Comparison of ENCODE assay signal across 7 cellular contexts in the genomic region with DNA sequence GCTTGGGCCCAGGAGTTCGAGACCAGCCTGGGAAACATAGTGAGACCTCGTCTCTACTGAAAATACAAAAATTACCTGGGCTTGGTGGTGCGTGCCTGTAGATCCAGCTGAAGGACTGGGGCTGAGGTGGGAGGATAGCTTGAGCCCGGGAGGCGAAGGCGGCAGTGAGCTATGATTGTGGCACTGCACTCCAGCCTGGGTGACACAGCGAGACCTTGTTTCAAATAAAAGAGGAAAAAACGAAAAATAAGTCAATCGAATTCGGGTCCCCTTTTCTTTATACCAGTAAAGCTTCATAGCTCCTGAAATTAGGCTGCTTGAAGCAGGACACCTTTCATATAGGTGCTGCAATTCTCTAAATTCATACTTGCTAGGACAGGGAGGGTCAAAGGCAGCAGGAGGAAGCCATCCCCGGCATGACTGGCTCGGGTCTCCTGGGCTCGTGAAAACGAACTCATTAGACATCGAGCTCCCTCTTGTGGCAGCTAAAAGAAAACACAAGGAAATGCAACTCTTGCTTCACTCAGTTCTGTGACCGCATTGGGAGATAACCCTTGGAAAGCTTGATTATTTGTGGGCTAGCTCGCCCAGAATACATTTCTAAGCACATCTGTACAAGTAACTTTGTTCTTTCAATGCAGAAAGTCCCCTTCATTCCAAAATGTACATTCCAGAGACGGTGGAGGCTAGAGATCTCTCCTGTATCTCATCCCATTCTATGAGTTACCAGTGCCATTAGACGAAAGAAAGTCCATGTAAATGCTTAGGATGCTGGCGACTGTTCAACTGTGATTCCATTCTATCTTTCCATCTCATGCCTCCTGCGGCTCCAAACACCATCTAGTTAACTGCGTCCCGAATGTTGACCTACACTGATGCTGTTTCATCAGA. TPM values are rescaled to one million over a fixed set of nuclear protein-coding genes. Genes with fewer than 3 reads are reported as not detected.
DNase-seq lines count a peak whose midpoint lies in the region; ATAC-seq, FAIRE-seq and TF ChIP-seq lines count a peak whose summit lies in the region.

No MANE protein-coding gene starts in this region.

- H3K27me3 ChIP-seq in K562 (ENCODE audit: control insufficient read depth in 2 of 2, insufficient read depth in 2 of 2, low read length in 2 of 2) (no peaks in the 10 kb centered on the region), sigmoid colon (peaks cover 0 to 11% (median 5%) of the 10 kb centered on the region in 3 donors)

- H3K27ac ChIP-seq in K562 (ENCODE audit: extremely low read depth, low read depth, low read length) (peak overlapping the region; percentile 42), sigmoid colon (no peak overlapping the region)

- no peak for TF ChIP-seq POLR2A in K562 (conservative IDR thresholded peaks at IDR 0.05)
- no peak for TF ChIP-seq POLR2A in sigmoid colon (IDR thresholded peaks at IDR 0.05)

- H3K79me2 ChIP-seq in K562 (ENCODE audit: control insufficient read depth, insufficient read depth, low read length), result no peaks in the 10 kb centered on the region

- peak overlapping the region in 1 of 2 experiments; percentile 40; a peak in 1 of 4 replicates for H3K9ac ChIP-seq in K562 (ENCODE audit: insufficient read depth in 1 of 2, low read depth in 2 of 2, low read length in 2 of 2)

- FAIRE-seq in K562 (lab: Jason Lieb, UNC), result peak; percentile 95

- 25% methylated on average over 22 of the region's 23 CpGs for WGBS in K562 (ENCODE audit: insufficient coverage, low coverage, missing lambda C conversion rate)
- 32 to 37% methylated on average over 23 of the region's 23 CpGs for WGBS in sigmoid colon, 2 donors

- H3K36me3 ChIP-seq in K562 (ENCODE audit: control insufficient read depth, insufficient read depth, low read length) (no peaks in the 10 kb centered on the region), sigmoid colon (no peaks in the 10 kb centered on the region)

- in situ Hi-C loops in K562 (cut with MboI), result loop anchor here (5.0 kb wide), 1 partner anchor 66 kb away; no protein-coding TSS in a partner anchor

- no peaks in the 10 kb centered on the region for H3K9me3 ChIP-seq in K562 (replicated peaks; ENCODE audit: control insufficient read depth, insufficient read depth, low read depth, low read length)
- H3K9me3 ChIP-seq in sigmoid colon, result no peaks in the 10 kb centered on the region

- TF ChIP-seq CTCF in GM12865 (IDR thresholded peaks at IDR 0.05; ENCODE audit: insufficient read depth, low read depth, low read length, missing control alignments) (peak; percentile 58), K562 (IDR thresholded peaks at IDR 0.05 in 2 of 3, conservative IDR thresholded peaks at IDR 0.05 in 1 of 3; ENCODE audit: insufficient read depth in 2 of 3, low read depth in 1 of 3, low read length in 3 of 3) (peak; percentile 84 to 92 (median 88)), sigmoid colon (IDR thresholded peaks at IDR 0.05) (peak; percentile 24 to 68 (median 58))

- H3K4me3 ChIP-seq in GM12865 (ENCODE audit: low read depth, low read length), result no peak overlapping the region
- H3K4me3 ChIP-seq in K562, result no peak overlapping the region
- no peak overlapping the region for H3K4me3 ChIP-seq in sigmoid colon

- TF ChIP-seq EP300 in K562 (IDR thresholded peaks at IDR 0.05; ENCODE audit: low read length) (peak; percentile 49; the same call in 1 of the 2 replicates), sigmoid colon (IDR thresholded peaks at IDR 0.05) (no peak)

- TSS peak; percentile 34 for BruUV-seq in K562 (replicated peaks; lab: Mats Ljungman, UMichigan)

- H4K20me1 ChIP-seq in K562 (replicated peaks; ENCODE audit: control insufficient read depth, insufficient read depth, low read length), result no peaks in the 10 kb centered on the region

- peak; percentile 86 to 90 for TF ChIP-seq RAD21 in K562 (CRISPR knock-in tag; conservative IDR thresholded peaks at IDR 0.05 in 1 of 2, IDR thresholded peaks at IDR 0.05 in 1 of 2)

- peaks cover 6 to 35% of the 10 kb centered on the region in 2 experiments; a peak in 3 of 5 replicates for H3K4me1 ChIP-seq in K562 (replicated peaks in 1 of 2; ENCODE audit: control insufficient read depth in 2 of 2, insufficient read depth in 2 of 2, low read length in 2 of 2)
- H3K4me1 ChIP-seq in sigmoid colon, result no peaks in the 10 kb centered on the region

- CTCF ChIA-PET in K562 (lab: Yijun Ruan, JAX; ENCODE audit: low intra/inter-chr PET ratio), result interaction anchor here (0.9 to 1.1 kb wide), 2 partner anchors 65 to 356 kb away, joined by 3 to 9 read pairs; no protein-coding TSS in a partner anchor

- peak; percentile 99 for ATAC-seq in K562
- ATAC-seq in GM18868 (IDR thresholded peaks at IDR 0.05; ENCODE audit: unreplicated experiment), result no peak

- DNase-seq in GM12865 (ENCODE audit: low read depth) (peak; percentile 74), NCI-H1092 treated with DMSO at 0.1 percent for 48 hours (lab: John Stamatoyannopoulos, UW) (peak; percentile 41), SW 1271 (lab: John Stamatoyannopoulos, UW) (peak; percentile 8 to 55), K562 (ENCODE audit: extremely low read depth in 1 of 4, low spot score in 3 of 4) (peak; percentile 68 to 96 (median 71)), iPS DF 19.7 (ENCODE audit: low read depth, low spot score) (peak; percentile 61), sigmoid colon (peak; percentile 87)

- intact Hi-C loops in K562 (cut with micrococcal nuclease) (loop anchor here (1.0 to 5.0 kb wide), 4 partner anchors 31 to 117 kb away; no protein-coding TSS in a partner anchor), sigmoid colon (cut with DNase I) (loop anchor here (2.0 kb wide), 1 partner anchor 305 kb away; no protein-coding TSS in a partner anchor)

- H3K4me2 ChIP-seq in K562 (ENCODE audit: insufficient read depth, low read length), result peak overlapping the region; percentile 51; the same call in 1 of the 2 replicates

- H2AFZ ChIP-seq in K562 (ENCODE audit: low read depth, low read length), result peak overlapping the region; percentile 93

- H3K9me1 ChIP-seq in K562 (ENCODE audit: control insufficient read depth, insufficient read depth, low read length), result no peaks in the 10 kb centered on the region

- POLR2A ChIA-PET in K562 (lab: Yijun Ruan, JAX), result interaction anchor here (0.6 to 1.1 kb wide), 7 partner anchors 10 to 439 kb away, joined by 3 to 5 read pairs (median 3); no protein-coding TSS in a partner anchor

RNA-seq across cellular contexts. Expression of gene FPR2, which starts 16.8 kb away (rescaled TPM):
- total RNA-seq in K562 (2011; cell fraction: chromatin; rRNA removed; ENCODE audit: low replicate concordance), result not detected in 2 replicates
- total RNA-seq in K562 (2011; cell fraction: nucleolus; rRNA removed), result not detected in 2 replicates
- not detected in 2 replicates for total RNA-seq in K562 (2011; cell fraction: nucleoplasm; rRNA removed)
- total RNA-seq in K562 (2014; rRNA removed) (not detected in 2 replicates), K562 (2014; rRNA removed; fragmentation: Illumina TruSeq; extraction: Trizol) (not detected in 2 replicates), K562 (2015; rRNA removed; fragmentation: Illumina TruSeq; extraction: Trizol) (not detected in 2 replicates), K562 (2021) (not detected in 2 replicates), sigmoid colon (1 to 10 TPM in 2 of 4 donors, under 1 TPM in 1, not detected in 1; 0.36 to 3.7 (median 1.2) TPM)
- polyA plus RNA-seq in K562 (2011; rRNA removed) (not detected in 2 replicates), K562 (2014; fragmentation: Illumina TruSeq; extraction: Trizol) (not detected in 2 replicates), K562 (2014; fragmentation: Nextera tagmentation; extraction: Ambion mirVana) (under 1 TPM; 0.03 to 0.07 TPM), K562 (2014; rRNA removed) (0.15 and 0.19 TPM in 2 replicates), sigmoid colon (1 to 10 TPM in 2 of 3 donors, under 1 TPM in 1; 0.60 to 2.3 (median 1.4) TPM)
- polyA plus RNA-seq in K562 (2011; cell fraction: cytosol; rRNA removed), result 0.07 TPM in 1 of 2 replicates, not detected in the other
- not detected in 2 replicates for polyA plus RNA-seq in K562 (2011; cell fraction: nucleus; rRNA removed)
- polyA plus RNA-seq in K562 (2012), result 0.04 and 0.12 TPM in 2 replicates
- polyA minus RNA-seq in K562 (2011; rRNA and poly(A)+ RNA removed), result not detected in 2 replicates
- not detected in 2 replicates for polyA minus RNA-seq in K562 (2011; cell fraction: cytosol; rRNA and poly(A)+ RNA removed)
- polyA minus RNA-seq in K562 (2011; cell fraction: nucleus; rRNA and poly(A)+ RNA removed), result not detected in 2 replicates

RNA-seq across cellular contexts. Expression of gene FPR3, which starts 17.1 kb away (rescaled TPM):
- total RNA-seq in K562 (2011; cell fraction: chromatin; rRNA removed; ENCODE audit: low replicate concordance), result 0.55 and 0.60 TPM in 2 replicates
- 0.33 and 0.39 TPM in 2 replicates for total RNA-seq in K562 (2011; cell fraction: nucleolus; rRNA removed)
- 0.29 and 0.53 TPM in 2 replicates for total RNA-seq in K562 (2011; cell fraction: nucleoplasm; rRNA removed)
- total RNA-seq in K562 (2014; rRNA removed) (0.09 and 0.41 TPM in 2 replicates), K562 (2014; rRNA removed; fragmentation: Illumina TruSeq; extraction: Trizol) (0.22 and 0.35 TPM in 2 replicates), K562 (2015; rRNA removed; fragmentation: Illumina TruSeq; extraction: Trizol) (0.51 and 0.57 TPM in 2 replicates), K562 (2021) (0.13 and 0.22 TPM in 2 replicates), sigmoid colon (1 to 10 TPM; 1.6 to 6.7 (median 3.3) TPM)
- polyA plus RNA-seq in K562 (2011; rRNA removed) (0.45 and 1.3 TPM in 2 replicates), K562 (2014; fragmentation: Illumina TruSeq; extraction: Trizol) (0.22 and 0.39 TPM in 2 replicates), K562 (2014; fragmentation: Nextera tagmentation; extraction: Ambion mirVana) (under 1 TPM in 1 of 2 experiments, not detected in 1; 0.08 TPM), K562 (2014; rRNA removed) (0.24 and 0.25 TPM in 2 replicates), sigmoid colon (10 to 100 TPM in 1 of 3 donors, 1 to 10 TPM in 2; 3.6 to 25.9 (median 6.1) TPM)
- 0.07 and 1.4 TPM in 2 replicates for polyA plus RNA-seq in K562 (2011; cell fraction: cytosol; rRNA removed)
- 0.10 and 0.67 TPM in 2 replicates for polyA plus RNA-seq in K562 (2011; cell fraction: nucleus; rRNA removed)
- polyA plus RNA-seq in K562 (2012), result 1.8 and 2.3 TPM in 2 replicates
- 0.42 and 1.8 TPM in 2 replicates for polyA minus RNA-seq in K562 (2011; rRNA and poly(A)+ RNA removed)
- polyA minus RNA-seq in K562 (2011; cell fraction: cytosol; rRNA and poly(A)+ RNA removed), result 0.64 TPM in 1 of 2 replicates, not detected in the other
- polyA minus RNA-seq in K562 (2011; cell fraction: nucleus; rRNA and poly(A)+ RNA removed), result 0.13 and 0.67 TPM in 2 replicates

RNA-seq across cellular contexts. Expression of gene FPR1, which starts 26.1 kb away (rescaled TPM):
- not detected in 2 replicates for total RNA-seq in K562 (2011; cell fraction: chromatin; rRNA removed; ENCODE audit: low replicate concordance)
- not detected in 2 replicates for total RNA-seq in K562 (2011; cell fraction: nucleolus; rRNA removed)
- total RNA-seq in K562 (2011; cell fraction: nucleoplasm; rRNA removed), result not detected in 2 replicates
- total RNA-seq in K562 (2014; rRNA removed) (not detected in 2 replicates), K562 (2014; rRNA removed; fragmentation: Illumina TruSeq; extraction: Trizol) (not detected in 2 replicates), K562 (2015; rRNA removed; fragmentation: Illumina TruSeq; extraction: Trizol) (0.25 TPM in 1 of 2 replicates, not detected in the other), K562 (2021) (0.18 TPM in 1 of 2 replicates, not detected in the other), sigmoid colon (10 to 100 TPM in 1 of 4 donors, 1 to 10 TPM in 3; 2.8 to 15.9 (median 6.2) TPM)
- polyA plus RNA-seq in K562 (2011; rRNA removed) (0.04 TPM in 1 of 2 replicates, not detected in the other), K562 (2014; fragmentation: Illumina TruSeq; extraction: Trizol) (0.06 and 0.12 TPM in 2 replicates), K562 (2014; fragmentation: Nextera tagmentation; extraction: Ambion mirVana) (under 1 TPM; 0.10 to 0.14 TPM), K562 (2014; rRNA removed) (1.7 TPM in 1 of 2 replicates, not detected in the other), sigmoid colon (10 to 100 TPM in 1 of 3 donors, 1 to 10 TPM in 2; 1.2 to 12.0 (median 4.6) TPM)
- polyA plus RNA-seq in K562 (2011; cell fraction: cytosol; rRNA removed), result 0.07 and 0.12 TPM in 2 replicates
- not detected in 2 replicates for polyA plus RNA-seq in K562 (2011; cell fraction: nucleus; rRNA removed)
- 0.07 and 0.19 TPM in 2 replicates for polyA plus RNA-seq in K562 (2012)
- 0.14 and 0.15 TPM in 2 replicates for polyA minus RNA-seq in K562 (2011; rRNA and poly(A)+ RNA removed)
- polyA minus RNA-seq in K562 (2011; cell fraction: cytosol; rRNA and poly(A)+ RNA removed), result not detected in 2 replicates
- not detected in 2 replicates for polyA minus RNA-seq in K562 (2011; cell fraction: nucleus; rRNA and poly(A)+ RNA removed)

RNA-seq across cellular contexts. Expression of gene HAS1, which starts 54.0 kb away (rescaled TPM):
- 0.65 and 0.79 TPM in 2 replicates for total RNA-seq in K562 (2011; cell fraction: chromatin; rRNA removed; ENCODE audit: low replicate concordance)
- total RNA-seq in K562 (2011; cell fraction: nucleolus; rRNA removed), result 0.53 and 1.3 TPM in 2 replicates
- total RNA-seq in K562 (2011; cell fraction: nucleoplasm; rRNA removed), result 0.51 TPM in 1 of 2 replicates, not detected in the other
- total RNA-seq in K562 (2014; rRNA removed), result not detected in 2 replicates
- total RNA-seq in K562 (2014; rRNA removed; fragmentation: Illumina TruSeq; extraction: Trizol), result not detected in 2 replicates
- total RNA-seq in K562 (2015; rRNA removed; fragmentation: Illumina TruSeq; extraction: Trizol), result 0.08 TPM in 1 of 2 replicates, not detected in the other
- total RNA-seq in K562 (2021), result 0.09 and 0.18 TPM in 2 replicates
- polyA plus RNA-seq in K562 (2011; rRNA removed), result 0.22 and 0.27 TPM in 2 replicates
- 0.28 and 1.00 TPM in 2 replicates for polyA plus RNA-seq in K562 (2011; cell fraction: cytosol; rRNA removed)
- polyA plus RNA-seq in K562 (2011; cell fraction: nucleus; rRNA removed), result 0.13 and 0.61 TPM in 2 replicates
- polyA plus RNA-seq in K562 (2012), result 0.18 and 0.22 TPM in 2 replicates
- not detected in 2 replicates for polyA plus RNA-seq in K562 (2014; fragmentation: Illumina TruSeq; extraction: Trizol)
- polyA plus RNA-seq in K562 (2014; fragmentation: Nextera tagmentation; extraction: Ambion mirVana), result not detected
- polyA plus RNA-seq in K562 (2014; rRNA removed), result 0.05 TPM in 1 of 2 replicates, not detected in the other
- 0.28 TPM in 1 of 2 replicates, not detected in the other for polyA minus RNA-seq in K562 (2011; rRNA and poly(A)+ RNA removed)
- polyA minus RNA-seq in K562 (2011; cell fraction: cytosol; rRNA and poly(A)+ RNA removed), result not detected in 2 replicates
- polyA minus RNA-seq in K562 (2011; cell fraction: nucleus; rRNA and poly(A)+ RNA removed), result not detected in 2 replicates
- 1 to 10 TPM in 1 of 4 donors, under 1 TPM in 2, not detected in 1; 0.49 to 3.1 (median 0.83) TPM for total RNA-seq in sigmoid colon
- polyA plus RNA-seq in sigmoid colon, result 1 to 10 TPM in 1 of 3 donors, under 1 TPM in 2; 0.17 to 1.2 (median 0.46) TPM

Comparison
In these comparisons a context has a peak if more than half of its experiments do, and no peak if none do; other contexts are left out.
1. DNase-seq: peak in every context shown above with its lines; median percentile 87 in sigmoid colon; 74 in GM12865; 71 in K562; 61 in iPS DF 19.7; 41 in NCI-H1092 treated with DMSO at 0.1 percent for 48 hours; 32 in SW 1271.